2 cellular contexts compared by ENCODE assay signal in genomic region chr2:224023188-224023587, GRCh38.
A peak's percentile ranks its signal among the peaks of the same experiment; 100 is the strongest.
TF ChIP-seq lines count a peak whose summit lies in the region.

No MANE protein-coding gene starts in this region.

TF ChIP-seq in A549, 52 proteins besides CTCF, POLR2A, EP300 and RAD21 (continued from another document):
- no peak for TF ChIP-seq HES2 (IDR thresholded peaks at IDR 0.05)
- no peak for TF ChIP-seq CHD4 (IDR thresholded peaks at IDR 0.05; ENCODE audit: borderline replicate concordance)
- TF ChIP-seq PBX3 (IDR thresholded peaks at IDR 0.05): no peak
- no peak for TF ChIP-seq MYC (IDR thresholded peaks at IDR 0.05; ENCODE audit: borderline replicate concordance, low read length)
- TF ChIP-seq RNF2 (IDR thresholded peaks at IDR 0.05; ENCODE audit: borderline replicate concordance, low read depth): no peak
- TF ChIP-seq ATOH8 (CRISPR knock-in tag; IDR thresholded peaks at IDR 0.05; ENCODE audit: low read depth): no peak
- TF ChIP-seq CEBPB (IDR thresholded peaks at IDR 0.05): peak in 1 of 2 experiments; percentile 60; a peak in 2 of 4 replicates
- TF ChIP-seq RFX5 (IDR thresholded peaks at IDR 0.05): no peak
- no peak for TF ChIP-seq HMGXB4 (CRISPR knock-in tag; IDR thresholded peaks at IDR 0.05; ENCODE audit: borderline replicate concordance)
- TF ChIP-seq KDM1A (IDR thresholded peaks at IDR 0.05; ENCODE audit: low read depth): no peak
- no peak for TF ChIP-seq CHD2 (IDR thresholded peaks at IDR 0.05; ENCODE audit: low read length, partially characterized antibody)
- no peak for TF ChIP-seq FOSL2 (IDR thresholded peaks at IDR 0.05)
- peak; percentile 76 for TF ChIP-seq FOSL2 (CRISPR knock-in tag; IDR thresholded peaks at IDR 0.05)
- TF ChIP-seq MAX (IDR thresholded peaks at IDR 0.05): peak; percentile 40; the same call in 1 of the 2 replicates
- TF ChIP-seq USF2 (IDR thresholded peaks at IDR 0.05): no peak
- no peak for TF ChIP-seq ZFP36 (IDR thresholded peaks at IDR 0.05; ENCODE audit: borderline replicate concordance, partially characterized antibody)
- TF ChIP-seq SMC3 (IDR thresholded peaks at IDR 0.05): no peak
- no peak for TF ChIP-seq MAFK (IDR thresholded peaks at IDR 0.05; ENCODE audit: partially characterized antibody)
- no peak for TF ChIP-seq CBX8 (IDR thresholded peaks at IDR 0.05)
- peak; percentile 39; the same call in 1 of the 2 replicates for TF ChIP-seq JUNB (IDR thresholded peaks at IDR 0.05)
- TF ChIP-seq GATA3 (IDR thresholded peaks at IDR 0.05; ENCODE audit: borderline replicate concordance): peak; percentile 66; the same call in 1 of the 2 replicates
- TF ChIP-seq REST (IDR thresholded peaks at IDR 0.05): no peak

TF ChIP-seq in SK-N-SH treated with all-trans-retinoic acid at 6 μM for 48 hours, 23 proteins besides CTCF, POLR2A, EP300 and RAD21 (continued from another document):
- TF ChIP-seq PATZ1 (CRISPR knock-in tag; IDR thresholded peaks at IDR 0.05; ENCODE audit: borderline replicate concordance): no peak
- no peak for TF ChIP-seq CREB5 (CRISPR knock-in tag; IDR thresholded peaks at IDR 0.05; ENCODE audit: low read depth)
- TF ChIP-seq CSDC2 (CRISPR knock-in tag; IDR thresholded peaks at IDR 0.05): no peak
- TF ChIP-seq ZC3H10 (CRISPR knock-in tag; IDR thresholded peaks at IDR 0.05): no peak
TF ChIP-seq in SK-N-SH treated with all-trans-retinoic acid at 6 μM for 48 hours: peak in this region for 0.
